Comparison of ENCODE assay signal across 9 cellular contexts in genomic region chr16:56657555-56658430, GRCh38. TPM values are rescaled to one million over a fixed set of nuclear protein-coding genes. Genes with fewer than 3 reads are reported as not detected.
DNase-seq lines count a peak whose midpoint lies in the region; ATAC-seq and TF ChIP-seq lines count a peak whose summit lies in the region.
"Had no signal": no experiment of that assay in that cellular context is flagged by ENCODE, and none has a peak within 500 bp of the region (broad histone marks: within the 10 kb centered on the region; RNA-seq: fewer than 3 reads in every experiment).

MT1F (plus strand) TSS chr16:56657959; CDS start chr16:56658059, 100 bp downstream.

- DNase-seq in DMS79 (lab: John Stamatoyannopoulos, UW): peak; percentile 34
- DNase-seq in LoVo (ENCODE audit: low spot score): peak; percentile 86
- DNase-seq in T-helper 2 cell treated with Interferon-gamma antibody and Interleukin-4, amounts not matched to agents 5 μg/mL and 100 μg/mL, for 36 hours (ENCODE audit: low spot score): peak; percentile 40
- peak; percentile 50 for DNase-seq in astrocyte of the hippocampus (ENCODE audit: low read depth, low spot score)
- no peak for DNase-seq in iPS DF 6.9 (ENCODE audit: low read depth, low spot score)
- peak; percentile 34 to 71 for DNase-seq in gastrocnemius medialis
- no peak for DNase-seq in T1000 (lab: John Stamatoyannopoulos, UW)

- in situ Hi-C loops in gastrocnemius medialis (cut with MboI; ENCODE audit: low sequenced_read_pairs in 4 of 4): no loop called here

- no peak for TF ChIP-seq CTCF in gastrocnemius medialis (IDR thresholded peaks at IDR 0.05 in 4 of 5, conservative IDR thresholded peaks at IDR 0.05 in 1 of 5)

- H3K4me1 ChIP-seq in iPS DF 6.9 (ENCODE audit: control insufficient read depth, insufficient read depth, low read length): 0 out of 2 replicates have a peak, but pooled peaks cover under 1% of the 10 kb centered on the region
- peaks cover 0 to 7% of the 10 kb centered on the region in 2 donors for H3K4me1 ChIP-seq in gastrocnemius medialis

- WGBS in iPS DF 6.9 (ENCODE audit: insufficient coverage, insufficient read length): no CpG with 5 or more reads among the region's 48 CpGs

- peaks cover 21% of the 10 kb centered on the region for H3K4me1 Mint-ChIP-seq in T-helper 2 cell treated with Interferon-gamma antibody and Interleukin-4, amounts not matched to agents 5 μg/mL and 100 μg/mL, for 36 hours (ENCODE audit: low read depth)

- peaks cover 18% of the 10 kb centered on the region for H3K27me3 Mint-ChIP-seq in T-helper 2 cell treated with Interferon-gamma antibody and Interleukin-4, amounts not matched to agents 5 μg/mL and 100 μg/mL, for 36 hours (ENCODE audit: low read depth)

- no peak within 1 kb of the TSS for H3K27ac ChIP-seq in iPS DF 6.9 (ENCODE audit: low read length)
- peak within 1 kb of the TSS in 2 of 4 donors; percentile 20 to 49 for H3K27ac ChIP-seq in gastrocnemius medialis
- H3K27ac ChIP-seq: SK-N-MC had no signal

- ATAC-seq in gastrocnemius medialis (peak; percentile 71 to 83), HG03457 (IDR thresholded peaks at IDR 0.05; ENCODE audit: unreplicated experiment) (no peak)

- no peaks in the 10 kb centered on the region for H3K36me3 Mint-ChIP-seq in T-helper 2 cell treated with Interferon-gamma antibody and Interleukin-4, amounts not matched to agents 5 μg/mL and 100 μg/mL, for 36 hours (ENCODE audit: low read depth)

- H3K36me3 ChIP-seq in iPS DF 6.9 (ENCODE audit: control insufficient read depth, insufficient read depth, low read length) (no peaks in the 10 kb centered on the region), gastrocnemius medialis (no peaks in the 10 kb centered on the region)

- intact Hi-C loops in gastrocnemius medialis (cut with DNase I; ENCODE audit: low total_unique reads): no loop called here

- peak in 1 of 2 donors; percentile 11 for TF ChIP-seq POLR2A in gastrocnemius medialis (IDR thresholded peaks at IDR 0.05)

- H3K27me3 ChIP-seq in iPS DF 6.9 (ENCODE audit: control insufficient read depth, insufficient read depth, low read length) (peaks cover 51% of the 10 kb centered on the region), gastrocnemius medialis (peaks cover 6 to 14% (median 8%) of the 10 kb centered on the region in 3 donors)

- no peaks in the 10 kb centered on the region for H3K9me3 Mint-ChIP-seq in T-helper 2 cell treated with Interferon-gamma antibody and Interleukin-4, amounts not matched to agents 5 μg/mL and 100 μg/mL, for 36 hours

- H3K9me3 ChIP-seq in iPS DF 6.9 (ENCODE audit: control insufficient read depth, insufficient read depth, low read length) (no peaks in the 10 kb centered on the region), gastrocnemius medialis (no peaks in the 10 kb centered on the region)

- peak within 1 kb of the TSS; percentile 95 for H3K4me3 Mint-ChIP-seq in T-helper 2 cell treated with Interferon-gamma antibody and Interleukin-4, amounts not matched to agents 5 μg/mL and 100 μg/mL, for 36 hours

- H3K27ac Mint-ChIP-seq in T-helper 2 cell treated with Interferon-gamma antibody and Interleukin-4, amounts not matched to agents 5 μg/mL and 100 μg/mL, for 36 hours: peak within 1 kb of the TSS; percentile 79

- H3K4me3 ChIP-seq in iPS DF 6.9 (ENCODE audit: low read length) (peak within 1 kb of the TSS; percentile 50; the same call in 1 of the 2 replicates), gastrocnemius medialis (peak within 1 kb of the TSS; percentile 42 to 67 (median 58))
- H3K4me3 ChIP-seq: SK-N-MC had no signal

RNA-seq across cellular contexts. Expression of gene MT1F, which starts in this region (rescaled TPM):
- 1 to 10 TPM in 1 of 4 donors, not detected in 3; 3.2 TPM for total RNA-seq in gastrocnemius medialis

Comparison
In these comparisons a context has a peak if more than half of its experiments do, and no peak if none do; other contexts are left out.
1. DNase-seq: peak in DMS79 (single experiment), LoVo (single experiment), T-helper 2 cell treated with Interferon-gamma antibody and Interleukin-4, amounts not matched to agents 5 μg/mL and 100 μg/mL, for 36 hours (single experiment), astrocyte of the hippocampus (single experiment) and gastrocnemius medialis (2 of 2); none in iPS DF 6.9 (single experiment) and T1000 (single experiment).